Comparison of ENCODE assay signal across 8 cellular contexts in the genomic region with DNA sequence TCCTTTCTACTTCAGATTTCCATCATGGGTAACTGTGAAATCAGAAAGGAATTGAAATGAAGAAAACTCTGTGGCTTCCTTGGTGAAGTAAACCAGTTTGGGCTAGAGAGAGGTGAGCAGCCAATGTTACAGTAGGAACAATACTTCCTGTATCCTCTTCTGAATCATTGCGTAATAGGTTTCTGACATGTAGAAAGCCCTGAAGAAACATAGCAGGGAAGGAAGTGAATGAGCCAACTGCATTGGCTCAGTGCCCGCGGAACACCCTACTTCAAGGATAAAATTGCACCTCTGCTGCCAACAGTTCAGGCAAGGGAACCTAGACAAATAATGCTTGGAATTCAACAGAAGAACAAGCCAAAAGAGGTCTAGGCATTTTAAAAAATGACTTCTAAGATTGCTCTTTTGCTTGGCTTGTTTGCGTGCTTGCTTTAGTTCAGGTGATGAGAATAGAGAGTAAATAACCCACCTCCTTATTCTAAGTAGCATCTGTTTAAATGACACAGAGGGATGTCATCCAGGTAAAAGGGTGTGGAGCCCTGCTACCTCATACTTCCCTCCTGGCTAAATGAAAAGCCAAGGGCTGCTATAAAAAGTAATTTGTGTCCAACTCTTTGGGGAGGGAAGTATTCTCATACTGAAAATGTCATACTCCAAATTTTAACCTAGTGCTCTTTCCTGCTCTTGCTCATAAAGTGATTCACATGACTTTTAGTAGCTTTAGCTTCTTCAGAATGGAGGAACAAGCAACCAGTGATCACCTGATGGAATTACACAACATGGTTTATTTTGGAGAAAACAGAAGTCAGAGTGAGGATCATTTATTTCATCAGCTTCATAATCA.
A peak's percentile ranks its signal among the peaks of the same experiment; 100 is the strongest.
DNase-seq lines count a peak whose midpoint lies in the region; ATAC-seq, FAIRE-seq and TF ChIP-seq lines count a peak whose summit lies in the region.

No MANE protein-coding gene starts in this region.

- H3K4me3 ChIP-seq in astrocyte of the spinal cord (ENCODE audit: low read depth, low read length), result no peak overlapping the region

- peaks cover 2% of the 10 kb centered on the region for H3K9me3 Mint-ChIP-seq in stimulated activated memory B cell treated with anti-CD40 and anti-IgM and Interleukin-4, amounts not matched to agents 10 μg/mL and 1 μg/mL and 100 μg/mL, for 72 hours

- no peak for FAIRE-seq in HTR-8/SVneo (lab: Jason Lieb, UNC)

- no peak for TF ChIP-seq CTCF in astrocyte of the spinal cord (IDR thresholded peaks at IDR 0.05; ENCODE audit: low read depth, low read length)

- H3K27me3 Mint-ChIP-seq in stimulated activated memory B cell treated with anti-CD40 and anti-IgM and Interleukin-4, amounts not matched to agents 10 μg/mL and 1 μg/mL and 100 μg/mL, for 72 hours, result no peaks in the 10 kb centered on the region

- peak overlapping the region; percentile 9 for H3K27ac Mint-ChIP-seq in stimulated activated memory B cell treated with anti-CD40 and anti-IgM and Interleukin-4, amounts not matched to agents 10 μg/mL and 1 μg/mL and 100 μg/mL, for 72 hours

- DNase-seq in DMS53 treated with DMSO at 0.1 percent for 48 hours (lab: John Stamatoyannopoulos, UW; ENCODE audit: unreplicated experiment), result peak; percentile 73
- peak; percentile 84 for DNase-seq in HTR-8/SVneo (ENCODE audit: insufficient read length, low spot score)
- DNase-seq in RKO (ENCODE audit: low spot score), result peak; percentile 76
- DNase-seq in astrocyte of the spinal cord (ENCODE audit: low read depth, low spot score), result peak; percentile 88
- DNase-seq in inferior parietal cortex (ENCODE audit: extremely low spot score), result peak; percentile 48
- DNase-seq in cortex of kidney (lab: John Stamatoyannopoulos, UW), result no peak

- peaks cover 45% of the 10 kb centered on the region for H3K4me1 Mint-ChIP-seq in stimulated activated memory B cell treated with anti-CD40 and anti-IgM and Interleukin-4, amounts not matched to agents 10 μg/mL and 1 μg/mL and 100 μg/mL, for 72 hours

- in situ Hi-C loops in astrocyte of the spinal cord (cut with HindIII; ENCODE audit: low sequenced_read_pairs), result no loop called here

- no peaks in the 10 kb centered on the region for H3K36me3 Mint-ChIP-seq in stimulated activated memory B cell treated with anti-CD40 and anti-IgM and Interleukin-4, amounts not matched to agents 10 μg/mL and 1 μg/mL and 100 μg/mL, for 72 hours

- peak overlapping the region; percentile 34 for H3K4me3 Mint-ChIP-seq in stimulated activated memory B cell treated with anti-CD40 and anti-IgM and Interleukin-4, amounts not matched to agents 10 μg/mL and 1 μg/mL and 100 μg/mL, for 72 hours

- ATAC-seq in GM21447 (IDR thresholded peaks at IDR 0.05; ENCODE audit: unreplicated experiment), result peak; percentile 83
- ATAC-seq in stimulated activated memory B cell treated with anti-CD40 and anti-IgM and Interleukin-4, amounts not matched to agents 10 μg/mL and 1 μg/mL and 100 μg/mL, for 72 hours, result peak; percentile 68
